In the genomic region with DNA sequence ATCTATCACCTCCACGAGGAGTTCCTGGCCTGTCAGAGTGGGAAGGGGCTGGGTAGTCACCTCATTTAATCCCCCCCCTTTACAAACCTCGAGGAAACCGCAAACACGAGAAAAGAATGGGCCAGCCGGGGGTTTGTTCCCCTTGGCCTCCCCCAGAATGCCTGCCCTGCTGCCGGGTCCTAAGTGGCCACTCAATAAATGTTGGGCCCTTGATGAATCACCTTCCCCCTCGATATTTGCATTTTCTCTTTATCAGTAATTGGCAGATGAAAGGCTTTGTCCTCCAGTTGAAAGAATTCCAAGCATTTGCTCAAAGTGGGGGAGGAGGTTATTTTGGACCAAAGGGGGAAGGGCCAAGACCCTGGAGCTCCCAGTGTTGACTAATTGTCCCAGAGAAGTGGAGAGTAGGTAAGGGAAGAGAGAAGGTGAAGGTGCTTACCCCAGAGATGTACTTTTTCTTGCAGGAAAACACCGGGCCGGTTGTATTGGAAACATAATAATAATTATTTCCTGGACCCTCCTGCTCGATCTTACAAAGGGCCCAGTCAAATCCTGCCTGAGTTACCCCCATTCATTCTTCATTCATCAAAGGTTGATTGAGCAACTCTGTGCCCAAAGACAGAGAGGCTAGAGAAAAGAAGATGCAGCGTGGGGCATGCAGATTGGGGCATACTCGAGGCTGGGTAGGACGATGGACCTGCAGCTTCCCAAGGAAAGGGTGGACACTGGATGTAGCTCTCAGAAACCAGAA, we compare ENCODE assay signal across 8 cellular contexts. TPM values are rescaled to one million over a fixed set of nuclear protein-coding genes. Genes with fewer than 3 reads are reported as not detected.
A peak's percentile ranks its signal among the peaks of the same experiment; 100 is the strongest.
DNase-seq lines count a peak whose midpoint lies in the region; ATAC-seq and TF ChIP-seq lines count a peak whose summit lies in the region.

No MANE protein-coding gene starts in this region.

- H3K4me1 ChIP-seq in iPS DF 6.9 (ENCODE audit: control insufficient read depth, insufficient read depth, low read length) (peaks cover 2% of the 10 kb centered on the region; the same call in 1 of the 2 replicates), stomach (peaks cover 36 to 54% (median 45%) of the 10 kb centered on the region in 4 donors)

- peak overlapping the region; percentile 39; the same call in 1 of the 2 replicates for H3K4me3 ChIP-seq in iPS DF 6.9 (ENCODE audit: low read length)
- H3K4me3 ChIP-seq in stomach, result peak overlapping the region in 1 of 4 donors; percentile 79
- no peak overlapping the region for H3K4me3 ChIP-seq in MG63

- H3K4me3 Mint-ChIP-seq in activated CD4-positive, alpha-beta T cell treated with anti-CD3 and anti-CD28 coated beads for 36 hours, result peak overlapping the region; percentile 19
- peak overlapping the region; percentile 34 for H3K4me3 Mint-ChIP-seq in activated CD4-positive, alpha-beta memory T cell treated with anti-CD3 and anti-CD28 coated beads for 36 hours

- no peaks in the 10 kb centered on the region for H3K9me3 ChIP-seq in iPS DF 6.9 (ENCODE audit: control insufficient read depth, insufficient read depth, low read length)
- no peaks in the 10 kb centered on the region for H3K9me3 ChIP-seq in stomach
- no peaks in the 10 kb centered on the region for H3K9me3 ChIP-seq in MG63

- H3K27me3 ChIP-seq in iPS DF 6.9 (ENCODE audit: control insufficient read depth, insufficient read depth, low read length), result no peaks in the 10 kb centered on the region
- no peaks in the 10 kb centered on the region for H3K27me3 ChIP-seq in stomach
- H3K27me3 ChIP-seq in MG63, result no peaks in the 10 kb centered on the region

- H3K4me1 Mint-ChIP-seq in activated CD4-positive, alpha-beta T cell treated with anti-CD3 and anti-CD28 coated beads for 36 hours, result peaks cover 19% of the 10 kb centered on the region
- H3K4me1 Mint-ChIP-seq in activated CD4-positive, alpha-beta memory T cell treated with anti-CD3 and anti-CD28 coated beads for 36 hours (ENCODE audit: low read depth), result peaks cover 32% of the 10 kb centered on the region

- no peaks in the 10 kb centered on the region for H3K27me3 Mint-ChIP-seq in activated CD4-positive, alpha-beta T cell treated with anti-CD3 and anti-CD28 coated beads for 36 hours
- H3K27me3 Mint-ChIP-seq in activated CD4-positive, alpha-beta memory T cell treated with anti-CD3 and anti-CD28 coated beads for 36 hours, result no peaks in the 10 kb centered on the region

- TF ChIP-seq CTCF in stomach (IDR thresholded peaks at IDR 0.05), result no peak

- POLR2A ChIA-PET in activated CD4-positive, alpha-beta T cell treated with anti-CD3 and anti-CD28 coated beads for 36 hours (lab: Charles Lee), result interaction anchor here (0.6 kb wide), 1 partner anchor 14 kb away, joined by 3 read pairs; no protein-coding TSS in a partner anchor
- POLR2A ChIA-PET in activated CD4-positive, alpha-beta memory T cell treated with anti-CD3 and anti-CD28 coated beads for 36 hours (lab: Charles Lee), result no interaction called here

- no peak for DNase-seq in activated CD4-positive, alpha-beta T cell treated with anti-CD3 and anti-CD28 coated beads for 36 hours
- no peak for DNase-seq in activated CD4-positive, alpha-beta T cell treated with anti-CD3 and anti-CD28 coated beads, Interleukin-2, amount 50 U/mL, for 48 hours
- DNase-seq in activated CD4-positive, alpha-beta memory T cell treated with anti-CD3 and anti-CD28 coated beads for 36 hours, result no peak
- DNase-seq in iPS DF 6.9 (ENCODE audit: low read depth, low spot score) (peak; percentile 90), stomach (no peak), MG63 (no peak)
- DNase-seq in activated CD4-positive, alpha-beta T cell treated with anti-CD3 and anti-CD28 coated beads, Interleukin-2, amount 50 U/mL, for 1 hour, result no peak

- intact Hi-C loops in activated CD4-positive, alpha-beta T cell treated with anti-CD3 and anti-CD28 coated beads for 36 hours (cut with DNase I, micrococcal nuclease), result loop anchor here in 1 of 2 experiments (10.0 kb wide), 1 partner anchor 502 kb away; no protein-coding TSS in a partner anchor
- intact Hi-C loops in activated CD4-positive, alpha-beta memory T cell treated with anti-CD3 and anti-CD28 coated beads for 36 hours (cut with micrococcal nuclease), result loop anchor here (5.0 kb wide), 2 partner anchors 100 to 210 kb away; a partner anchor contains a TSS
- intact Hi-C loops in stomach (cut with DNase I; ENCODE audit: low total_unique reads), result loop anchor here (5.0 kb wide), 1 partner anchor 40 kb away; no protein-coding TSS in a partner anchor

- ATAC-seq in activated CD4-positive, alpha-beta T cell treated with anti-CD3 and anti-CD28 coated beads for 36 hours, result no peak
- no peak for ATAC-seq in HG02840 (IDR thresholded peaks at IDR 0.05; ENCODE audit: low FRiP score, unreplicated experiment)

- H3K27ac ChIP-seq in iPS DF 6.9 (ENCODE audit: low read length) (no peak overlapping the region), stomach (peak overlapping the region; percentile 28 to 93 (median 90))

- no peak for TF ChIP-seq POLR2A in stomach (IDR thresholded peaks at IDR 0.05)

- H3K36me3 ChIP-seq in iPS DF 6.9 (ENCODE audit: control insufficient read depth, insufficient read depth, low read length) (no peaks in the 10 kb centered on the region), stomach (no peaks in the 10 kb centered on the region), MG63 (no peaks in the 10 kb centered on the region)

- CTCF ChIA-PET in activated CD4-positive, alpha-beta T cell treated with anti-CD3 and anti-CD28 coated beads for 36 hours (lab: Charles Lee), result interaction anchor here (0.7 to 1.2 kb wide), 2 partner anchors 30 to 229 kb away, joined by 3 to 4 read pairs; no protein-coding TSS in a partner anchor
- CTCF ChIA-PET in activated CD4-positive, alpha-beta memory T cell treated with anti-CD3 and anti-CD28 coated beads for 36 hours (lab: Charles Lee), result no interaction called here

- no peak for TF ChIP-seq EP300 in stomach (IDR thresholded peaks at IDR 0.05)

- no peaks in the 10 kb centered on the region for H3K36me3 Mint-ChIP-seq in activated CD4-positive, alpha-beta T cell treated with anti-CD3 and anti-CD28 coated beads for 36 hours (ENCODE audit: low read depth)
- no peaks in the 10 kb centered on the region for H3K36me3 Mint-ChIP-seq in activated CD4-positive, alpha-beta memory T cell treated with anti-CD3 and anti-CD28 coated beads for 36 hours

- WGBS in iPS DF 6.9 (ENCODE audit: insufficient coverage, insufficient read length), result no CpG with 5 or more reads among the region's 13 CpGs
- WGBS in stomach, 5 donors, result 35 to 53% (median 38%) methylated on average over 13 of the region's 13 CpGs

- peak overlapping the region; percentile 8 for H3K27ac Mint-ChIP-seq in activated CD4-positive, alpha-beta T cell treated with anti-CD3 and anti-CD28 coated beads for 36 hours
- no peak overlapping the region for H3K27ac Mint-ChIP-seq in activated CD4-positive, alpha-beta memory T cell treated with anti-CD3 and anti-CD28 coated beads for 36 hours

- no peaks in the 10 kb centered on the region for H3K9me3 Mint-ChIP-seq in activated CD4-positive, alpha-beta T cell treated with anti-CD3 and anti-CD28 coated beads for 36 hours (ENCODE audit: low read depth)
- no peaks in the 10 kb centered on the region for H3K9me3 Mint-ChIP-seq in activated CD4-positive, alpha-beta memory T cell treated with anti-CD3 and anti-CD28 coated beads for 36 hours

RNA-seq across cellular contexts. Expression of a gene that starts 1.9 kb away (rescaled TPM):
- total RNA-seq in activated CD4-positive, alpha-beta T cell treated with anti-CD3 and anti-CD28 coated beads for 36 hours, result 10 to 100 TPM; 39.2 to 48.7 TPM
- 10 to 100 TPM; 41.9 to 44.8 TPM for total RNA-seq in activated CD4-positive, alpha-beta memory T cell treated with anti-CD3 and anti-CD28 coated beads for 36 hours
- 10 to 100 TPM in 4 of 5 donors, 1 to 10 TPM in 1; 5.8 to 72.8 (median 17.1) TPM for total RNA-seq in stomach
- polyA plus RNA-seq in stomach, result 1 to 10 TPM; 7.8 to 9.0 (median 8.0) TPM
- total RNA-seq in MG63 (2014; rRNA removed; shearing (Covaris generic); ENCODE audit: low replicate concordance), result 18.1 and 30.1 TPM in 2 replicates

RNA-seq across cellular contexts. Expression of a gene that starts 43.6 kb away (rescaled TPM):
- total RNA-seq in activated CD4-positive, alpha-beta T cell treated with anti-CD3 and anti-CD28 coated beads for 36 hours, result 10 to 100 TPM; 29.4 to 35.9 TPM
- 10 to 100 TPM; 41.6 to 43.2 TPM for total RNA-seq in activated CD4-positive, alpha-beta memory T cell treated with anti-CD3 and anti-CD28 coated beads for 36 hours
- total RNA-seq in stomach, result 10 to 100 TPM in 2 of 5 donors, 1 to 10 TPM in 2, under 1 TPM in 1; 0.45 to 37.9 (median 7.9) TPM
- polyA plus RNA-seq in stomach, result 10 to 100 TPM in 1 of 3 donors, 1 to 10 TPM in 2; 5.5 to 13.7 (median 9.3) TPM
- total RNA-seq in MG63 (2014; rRNA removed; shearing (Covaris generic); ENCODE audit: low replicate concordance), result 5.9 and 15.9 TPM in 2 replicates
